Comparison of ENCODE assay signal across 20 cellular contexts in genomic region chr13:81916471-81916870, GRCh38.
A peak's percentile ranks its signal among the peaks of the same experiment; 100 is the strongest.
DNase-seq lines count a peak whose midpoint lies in the region; ATAC-seq and TF ChIP-seq lines count a peak whose summit lies in the region.
"Had no signal": no experiment of that assay in that cellular context is flagged by ENCODE, and none has a peak within 500 bp of the region (broad histone marks: within the 10 kb centered on the region; RNA-seq: fewer than 3 reads in every experiment).

No MANE protein-coding gene starts in this region.

- H3K36me3 ChIP-seq in SK-N-SH (replicated peaks in 1 of 2; ENCODE audit: control insufficient read depth in 1 of 2, insufficient read depth in 2 of 2, low read length in 1 of 2) = no peaks in the 10 kb centered on the region

- no peaks in the 10 kb centered on the region for H4K20me1 ChIP-seq in SK-N-SH (ENCODE audit: insufficient read depth)

- POLR2A ChIA-PET in SK-N-SH (lab: Yijun Ruan, JAX) = no interaction called here

- ATAC-seq in SK-N-SH treated with all-trans-retinoic acid at 6 μM for 48 hours (no peak), GM21367 (IDR thresholded peaks at IDR 0.05; ENCODE audit: unreplicated experiment) (no peak), GM18502 (IDR thresholded peaks at IDR 0.05; ENCODE audit: poor library complexity, unreplicated experiment) (no peak)
- ATAC-seq: CD8-positive, alpha-beta T cell had no signal

- H2AFZ ChIP-seq in SK-N-SH (ENCODE audit: low read depth) = no peak overlapping the region

- no peaks in the 10 kb centered on the region for H3K9me3 ChIP-seq in SK-N-SH

- no peak for DNase-seq in SK-N-SH
- DNase-seq in amniotic stem cell (lab: John Stamatoyannopoulos, UW) = peak; percentile 14
- DNase-seq in dedifferentiated amniotic fluid mesenchymal stem cell (ENCODE audit: extremely low spot score) = peak; percentile 52
- no peak for DNase-seq in stimulated activated CD4-positive, alpha-beta T cell treated with anti-CD3 and anti-CD28 coated beads, Interleukin-4, amount 100 ng/mL, for 1 hour
- DNase-seq: Calu3; CD8-positive, alpha-beta T cell; DMS79 treated with DMSO at 0.1 percent for 48 hours; H7; KBM-7; MM.1S; NCI-H2029; NCI-H2227 treated with DMSO at 0.1 percent for 48 hours; NCI-H526 treated with DMSO at 0.1 percent for 48 hours; SHP77 had no signal

- H3K27me3 ChIP-seq in SK-N-SH (ENCODE audit: insufficient read depth) = no peaks in the 10 kb centered on the region

- no peak for TF ChIP-seq CTCF in SK-N-SH (IDR thresholded peaks at IDR 0.05)

- H3K4me3 ChIP-seq in SK-N-SH (ENCODE audit: low read depth in 2 of 2, low read length in 1 of 2) = no peak overlapping the region

- H3K9ac ChIP-seq in SK-N-SH = no peak overlapping the region

- CTCF ChIA-PET in SK-N-SH (lab: Yijun Ruan, JAX) = no interaction called here

- no peaks in the 10 kb centered on the region for H3K79me2 ChIP-seq in SK-N-SH (ENCODE audit: insufficient read depth)

- no peak overlapping the region for H3K4me2 ChIP-seq in SK-N-SH

- H3K4me1 ChIP-seq in SK-N-SH (ENCODE audit: control insufficient read depth in 1 of 2, insufficient read depth in 2 of 2, low read depth in 1 of 2, low read length in 1 of 2) = no peaks in the 10 kb centered on the region

- no peaks in the 10 kb centered on the region for H3F3A ChIP-seq in SK-N-SH (replicated peaks; ENCODE audit: insufficient read depth)

- no peak for TF ChIP-seq EP300 in SK-N-SH (IDR thresholded peaks at IDR 0.05; ENCODE audit: borderline replicate concordance in 1 of 2, low read depth in 1 of 2, low read length in 1 of 2)

- TF ChIP-seq RAD21 in SK-N-SH (IDR thresholded peaks at IDR 0.05; ENCODE audit: low read length) = no peak

- H3K27ac ChIP-seq in SK-N-SH (ENCODE audit: low read depth in 2 of 2, low read length in 1 of 2) = no peak overlapping the region
- H3K27ac ChIP-seq: 22Rv1, C4-2B, RWPE1 had no signal

- H3K9me2 ChIP-seq in SK-N-SH = no peaks in the 10 kb centered on the region

TF ChIP-seq in SK-N-SH treated with all-trans-retinoic acid at 6 μM for 48 hours, 23 proteins besides CTCF, POLR2A, EP300 and RAD21:
- TF ChIP-seq ISL1 (CRISPR knock-in tag; IDR thresholded peaks at IDR 0.05) (peak; percentile 22; the same call in 1 of the 2 replicates), GLIS3 (CRISPR knock-in tag; IDR thresholded peaks at IDR 0.05) (no peak)

TF ChIP-seq in SK-N-SH, 30 proteins besides CTCF, POLR2A, EP300 and RAD21:
- TF ChIP-seq RCOR1 (IDR thresholded peaks at IDR 0.05; ENCODE audit: low read length) = no peak
- TF ChIP-seq, protein P1, sequence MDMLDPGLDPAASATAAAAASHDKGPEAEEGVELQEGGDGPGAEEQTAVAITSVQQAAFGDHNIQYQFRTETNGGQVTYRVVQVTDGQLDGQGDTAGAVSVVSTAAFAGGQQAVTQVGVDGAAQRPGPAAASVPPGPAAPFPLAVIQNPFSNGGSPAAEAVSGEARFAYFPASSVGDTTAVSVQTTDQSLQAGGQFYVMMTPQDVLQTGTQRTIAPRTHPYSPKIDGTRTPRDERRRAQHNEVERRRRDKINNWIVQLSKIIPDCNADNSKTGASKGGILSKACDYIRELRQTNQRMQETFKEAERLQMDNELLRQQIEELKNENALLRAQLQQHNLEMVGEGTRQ (IDR thresholded peaks at IDR 0.05; ENCODE audit: borderline replicate concordance, low read depth, low read length) = no peak
- no peak for TF ChIP-seq GABPA (IDR thresholded peaks at IDR 0.05; ENCODE audit: low read depth)
- TF ChIP-seq NFIC (IDR thresholded peaks at IDR 0.05; ENCODE audit: borderline replicate concordance) = no peak
- no peak for TF ChIP-seq IRF3 (IDR thresholded peaks at IDR 0.05; ENCODE audit: low read depth, low read length)
- no peak for TF ChIP-seq SMC3 (IDR thresholded peaks at IDR 0.05; ENCODE audit: low read depth, low read length)
- no peak for TF ChIP-seq FOSL2 (IDR thresholded peaks at IDR 0.05; ENCODE audit: borderline replicate concordance, low read depth)
- no peak for TF ChIP-seq TCF12 (IDR thresholded peaks at IDR 0.05)
- TF ChIP-seq, protein P2, sequence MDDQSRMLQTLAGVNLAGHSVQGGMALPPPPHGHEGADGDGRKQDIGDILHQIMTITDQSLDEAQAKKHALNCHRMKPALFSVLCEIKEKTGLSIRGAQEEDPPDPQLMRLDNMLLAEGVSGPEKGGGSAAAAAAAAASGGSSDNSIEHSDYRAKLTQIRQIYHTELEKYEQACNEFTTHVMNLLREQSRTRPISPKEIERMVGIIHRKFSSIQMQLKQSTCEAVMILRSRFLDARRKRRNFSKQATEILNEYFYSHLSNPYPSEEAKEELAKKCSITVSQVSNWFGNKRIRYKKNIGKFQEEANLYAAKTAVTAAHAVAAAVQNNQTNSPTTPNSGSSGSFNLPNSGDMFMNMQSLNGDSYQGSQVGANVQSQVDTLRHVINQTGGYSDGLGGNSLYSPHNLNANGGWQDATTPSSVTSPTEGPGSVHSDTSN (IDR thresholded peaks at IDR 0.05) = no peak
- TF ChIP-seq EZH2phosphoT487 (IDR thresholded peaks at IDR 0.05; ENCODE audit: borderline replicate concordance, low read depth) = no peak
- TF ChIP-seq USF1 (IDR thresholded peaks at IDR 0.05; ENCODE audit: borderline replicate concordance, low read depth) = no peak
- no peak for TF ChIP-seq RXRA (IDR thresholded peaks at IDR 0.05; ENCODE audit: borderline replicate concordance, low read depth)
- TF ChIP-seq FOXJ3 (CRISPR knock-in tag; IDR thresholded peaks at IDR 0.05) = no peak

Comparison
In these comparisons a context has a peak if more than half of its experiments do, and no peak if none do; other contexts are left out.
1. DNase-seq: peak in amniotic stem cell (single experiment) and dedifferentiated amniotic fluid mesenchymal stem cell (single experiment); none in SK-N-SH (single experiment) and stimulated activated CD4-positive, alpha-beta T cell treated with anti-CD3 and anti-CD28 coated beads, Interleukin-4, amount 100 ng/mL, for 1 hour (single experiment).